In the genomic region with DNA sequence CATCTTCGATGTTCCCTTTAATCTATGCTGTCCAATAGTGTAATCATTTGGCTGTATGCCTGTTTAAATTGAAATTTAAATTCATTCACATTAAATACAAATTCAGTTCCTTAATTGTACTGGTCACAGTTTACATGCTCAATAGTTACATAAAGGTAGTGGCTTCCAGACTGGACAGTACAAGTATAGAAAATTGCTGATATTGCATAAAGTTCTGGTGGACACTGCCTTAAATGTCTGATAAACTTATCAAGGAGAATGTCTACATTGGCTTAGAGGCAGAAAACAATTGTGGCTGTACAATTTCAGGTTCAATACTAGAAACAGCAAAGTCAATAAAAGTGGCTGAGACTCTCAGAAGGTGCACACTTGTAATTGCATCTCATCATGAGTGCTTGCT, we compare ENCODE assay signal across 16 cellular contexts.
DNase-seq lines count a peak whose midpoint lies in the region; ATAC-seq, FAIRE-seq and TF ChIP-seq lines count a peak whose summit lies in the region.
"Had no signal": no experiment of that assay in that cellular context is flagged by ENCODE, and none has a peak within 500 bp of the region (broad histone marks: within the 10 kb centered on the region; RNA-seq: fewer than 3 reads in every experiment).

No MANE protein-coding gene starts in this region.

- no peak for TF ChIP-seq POLR2A in A549 (IDR thresholded peaks at IDR 0.05; ENCODE audit: low read length)

- POLR2A ChIA-PET in A549 (lab: Yijun Ruan, JAX) = no interaction called here

- WGBS in A549 (ENCODE audit: missing lambda C conversion rate) = 90% methylated on average over 1 of the region's 1 CpG

- no peak overlapping the region for H3K4me2 ChIP-seq in A549
- H3K4me2 ChIP-seq: BLaER1, GM23338 had no signal

- H3K27ac ChIP-seq in A549 (no peak overlapping the region), left lung (no peak overlapping the region)
- H3K27ac ChIP-seq: 22Rv1, BLaER1 had no signal

- no peaks in the 10 kb centered on the region for H3K27me3 ChIP-seq in left lung
- H3K27me3 ChIP-seq: BLaER1 had no signal

- H3K4me1 ChIP-seq in A549 (peaks cover 15% of the 10 kb centered on the region), left lung (no peaks in the 10 kb centered on the region)

- H3K36me3 ChIP-seq in left lung = no peaks in the 10 kb centered on the region
- H3K36me3 ChIP-seq: BLaER1 had no signal

- FAIRE-seq in A549 (lab: Jason Lieb, UNC) = peak; percentile 23
- FAIRE-seq: GM12892 had no signal

- DNase-seq in DMS79 (lab: John Stamatoyannopoulos, UW) (peak; percentile 44), DMS79 treated with DMSO at 0.1 percent for 48 hours (lab: John Stamatoyannopoulos, UW) (no peak), A549 (ENCODE audit: low read depth in 1 of 2, low spot score in 1 of 2) (no peak), left lung (no peak), NCI-H2171 (lab: John Stamatoyannopoulos, UW) (no peak), SHP77 treated with DMSO at 0.1 percent for 48 hours (lab: John Stamatoyannopoulos, UW) (no peak)
- DNase-seq: CD4-positive, alpha-beta memory T cell; GDM1; H7; HFFc6 had no signal

- CTCF ChIA-PET in A549 (lab: Yijun Ruan, JAX) = no interaction called here

- no peak for TF ChIP-seq EP300 in A549 (IDR thresholded peaks at IDR 0.05)

- H3K9me3 ChIP-seq in A549 (no peaks in the 10 kb centered on the region), left lung (no peaks in the 10 kb centered on the region)
- H3K9me3 ChIP-seq: BLaER1 had no signal

- ATAC-seq in A549 (no peak), SK-N-SH treated with all-trans-retinoic acid at 6 μM for 48 hours (no peak), left lung (peak; percentile 40)
- ATAC-seq: GM23338, HCT116 had no signal

- no peak overlapping the region for H3K4me3 ChIP-seq in A549
- no peak overlapping the region for H3K4me3 ChIP-seq in left lung
- H3K4me3 ChIP-seq: BLaER1, GM23338 had no signal

- intact Hi-C loops in left lung (cut with DNase I) = no loop called here

- TF ChIP-seq RAD21 in A549 (conservative IDR thresholded peaks at IDR 0.05 in 1 of 2, IDR thresholded peaks at IDR 0.05 in 1 of 2) = no peak

- no peak for TF ChIP-seq CTCF in A549 (IDR thresholded peaks at IDR 0.05)
- no peak for TF ChIP-seq CTCF in left lung (IDR thresholded peaks at IDR 0.05)

TF ChIP-seq in A549, 52 proteins besides CTCF, POLR2A, EP300 and RAD21:
- TF ChIP-seq MAFK (IDR thresholded peaks at IDR 0.05; ENCODE audit: partially characterized antibody) = peak; percentile 97
- TF ChIP-seq FOSL2 (IDR thresholded peaks at IDR 0.05) = no peak
- no peak for TF ChIP-seq FOSL2 (CRISPR knock-in tag; IDR thresholded peaks at IDR 0.05)
TF ChIP-seq in A549: peak in this region for 1.

TF ChIP-seq in SK-N-SH treated with all-trans-retinoic acid at 6 μM for 48 hours, 23 proteins besides CTCF, POLR2A, EP300 and RAD21:
- TF ChIP-seq OSR1 (CRISPR knock-in tag; IDR thresholded peaks at IDR 0.05) = no peak
- TF ChIP-seq, protein P1, sequence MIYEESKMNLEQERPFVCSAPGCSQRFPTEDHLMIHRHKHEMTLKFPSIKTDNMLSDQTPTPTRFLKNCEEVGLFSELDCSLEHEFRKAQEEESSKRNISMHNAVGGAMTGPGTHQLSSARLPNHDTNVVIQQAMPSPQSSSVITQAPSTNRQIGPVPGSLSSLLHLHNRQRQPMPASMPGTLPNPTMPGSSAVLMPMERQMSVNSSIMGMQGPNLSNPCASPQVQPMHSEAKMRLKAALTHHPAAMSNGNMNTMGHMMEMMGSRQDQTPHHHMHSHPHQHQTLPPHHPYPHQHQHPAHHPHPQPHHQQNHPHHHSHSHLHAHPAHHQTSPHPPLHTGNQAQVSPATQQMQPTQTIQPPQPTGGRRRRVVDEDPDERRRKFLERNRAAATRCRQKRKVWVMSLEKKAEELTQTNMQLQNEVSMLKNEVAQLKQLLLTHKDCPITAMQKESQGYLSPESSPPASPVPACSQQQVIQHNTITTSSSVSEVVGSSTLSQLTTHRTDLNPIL (CRISPR knock-in tag; IDR thresholded peaks at IDR 0.05; ENCODE audit: low read depth) = peak; percentile 16; the same call in 1 of the 2 replicates
- TF ChIP-seq PATZ1 (CRISPR knock-in tag; IDR thresholded peaks at IDR 0.05; ENCODE audit: borderline replicate concordance) = no peak
- TF ChIP-seq, protein P2, sequence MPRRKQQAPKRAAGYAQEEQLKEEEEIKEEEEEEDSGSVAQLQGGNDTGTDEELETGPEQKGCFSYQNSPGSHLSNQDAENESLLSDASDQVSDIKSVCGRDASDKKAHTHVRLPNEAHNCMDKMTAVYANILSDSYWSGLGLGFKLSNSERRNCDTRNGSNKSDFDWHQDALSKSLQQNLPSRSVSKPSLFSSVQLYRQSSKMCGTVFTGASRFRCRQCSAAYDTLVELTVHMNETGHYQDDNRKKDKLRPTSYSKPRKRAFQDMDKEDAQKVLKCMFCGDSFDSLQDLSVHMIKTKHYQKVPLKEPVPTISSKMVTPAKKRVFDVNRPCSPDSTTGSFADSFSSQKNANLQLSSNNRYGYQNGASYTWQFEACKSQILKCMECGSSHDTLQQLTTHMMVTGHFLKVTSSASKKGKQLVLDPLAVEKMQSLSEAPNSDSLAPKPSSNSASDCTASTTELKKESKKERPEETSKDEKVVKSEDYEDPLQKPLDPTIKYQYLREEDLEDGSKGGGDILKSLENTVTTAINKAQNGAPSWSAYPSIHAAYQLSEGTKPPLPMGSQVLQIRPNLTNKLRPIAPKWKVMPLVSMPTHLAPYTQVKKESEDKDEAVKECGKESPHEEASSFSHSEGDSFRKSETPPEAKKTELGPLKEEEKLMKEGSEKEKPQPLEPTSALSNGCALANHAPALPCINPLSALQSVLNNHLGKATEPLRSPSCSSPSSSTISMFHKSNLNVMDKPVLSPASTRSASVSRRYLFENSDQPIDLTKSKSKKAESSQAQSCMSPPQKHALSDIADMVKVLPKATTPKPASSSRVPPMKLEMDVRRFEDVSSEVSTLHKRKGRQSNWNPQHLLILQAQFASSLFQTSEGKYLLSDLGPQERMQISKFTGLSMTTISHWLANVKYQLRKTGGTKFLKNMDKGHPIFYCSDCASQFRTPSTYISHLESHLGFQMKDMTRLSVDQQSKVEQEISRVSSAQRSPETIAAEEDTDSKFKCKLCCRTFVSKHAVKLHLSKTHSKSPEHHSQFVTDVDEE (CRISPR knock-in tag; IDR thresholded peaks at IDR 0.05) = no peak
- TF ChIP-seq BACH2 (CRISPR knock-in tag; IDR thresholded peaks at IDR 0.05; ENCODE audit: borderline replicate concordance) = no peak
